Comparison of ENCODE assay signal across 23 cellular contexts in genomic region chr5:116747881-116748280, GRCh38.
DNase-seq lines count a peak whose midpoint lies in the region; ATAC-seq and TF ChIP-seq lines count a peak whose summit lies in the region.
"Had no signal": no experiment of that assay in that cellular context is flagged by ENCODE, and none has a peak within 500 bp of the region (broad histone marks: within the 10 kb centered on the region; RNA-seq: fewer than 3 reads in every experiment).

No MANE protein-coding gene starts in this region.

- H3K36me3 ChIP-seq in HEK293 (ENCODE audit: control insufficient read depth in 2 of 2, insufficient read depth in 1 of 2, low read length in 2 of 2) (no peaks in the 10 kb centered on the region), kidney epithelial cell (ENCODE audit: control insufficient read depth, insufficient read depth, low read length) (no peaks in the 10 kb centered on the region), sigmoid colon (no peaks in the 10 kb centered on the region), body of pancreas (replicated peaks in 1 of 2; ENCODE audit: insufficient read depth in 1 of 2, low read depth in 2 of 2) (no peaks in the 10 kb centered on the region)
- H3K36me3 ChIP-seq in effector memory CD4-positive, alpha-beta T cell (ENCODE audit: control insufficient read depth, insufficient read depth, low read length): no peaks in the 10 kb centered on the region
- H3K36me3 ChIP-seq: upper lobe of left lung had no signal

- H3K4me1 ChIP-seq in HEK293 (ENCODE audit: control insufficient read depth, insufficient read depth, low read length) (peaks cover 7% of the 10 kb centered on the region), sigmoid colon (peaks cover 0 to 25% (median 21%) of the 10 kb centered on the region in 4 donors), body of pancreas (no peaks in the 10 kb centered on the region)
- H3K4me1 ChIP-seq in effector memory CD4-positive, alpha-beta T cell (ENCODE audit: control insufficient read depth, insufficient read depth, low read length, poor library complexity, severe bottlenecking): no peaks in the 10 kb centered on the region
- H3K4me1 ChIP-seq: upper lobe of left lung had no signal

- no peaks in the 10 kb centered on the region for H3K9me3 ChIP-seq in HEK293 (ENCODE audit: control insufficient read depth, insufficient read depth, low read depth, low read length)
- no peaks in the 10 kb centered on the region for H3K9me3 ChIP-seq in sigmoid colon
- no peaks in the 10 kb centered on the region for H3K9me3 ChIP-seq in effector memory CD4-positive, alpha-beta T cell (ENCODE audit: control insufficient read depth, low read length)
- H3K9me3 ChIP-seq in body of pancreas: no peaks in the 10 kb centered on the region
- H3K9me3 ChIP-seq: upper lobe of left lung had no signal

- CTCF ChIA-PET in HEK293 (lab: Yijun Ruan, JAX): no interaction called here

- POLR2A ChIA-PET in HEK293 (lab: Yijun Ruan, JAX): no interaction called here

- H3K27me3 ChIP-seq in kidney epithelial cell (ENCODE audit: control insufficient read depth, insufficient read depth, low read length) (no peaks in the 10 kb centered on the region), sigmoid colon (no peaks in the 10 kb centered on the region), body of pancreas (no peaks in the 10 kb centered on the region)
- H3K27me3 ChIP-seq in effector memory CD4-positive, alpha-beta T cell (replicated peaks; ENCODE audit: control insufficient read depth, insufficient read depth, low read length, poor library complexity, severe bottlenecking): no peaks in the 10 kb centered on the region
- H3K27me3 ChIP-seq: upper lobe of left lung had no signal

- no peak for TF ChIP-seq POLR2A in sigmoid colon (IDR thresholded peaks at IDR 0.05)
- no peak for TF ChIP-seq POLR2A in body of pancreas (IDR thresholded peaks at IDR 0.05)

- H3K4me3 ChIP-seq in HEK293 (ENCODE audit: low read depth, low read length) (no peak overlapping the region), astrocyte of the spinal cord (ENCODE audit: low read depth, low read length) (no peak overlapping the region), kidney epithelial cell (ENCODE audit: low read depth, low read length) (no peak overlapping the region), sigmoid colon (no peak overlapping the region), body of pancreas (no peak overlapping the region)
- H3K4me3 ChIP-seq in effector memory CD4-positive, alpha-beta T cell (ENCODE audit: insufficient read depth, low read depth, low read length, poor library complexity, severe bottlenecking): no peak overlapping the region
- H3K4me3 ChIP-seq: GM12878, upper lobe of left lung had no signal

- ATAC-seq in body of pancreas: no peak
- ATAC-seq: activated CD4-positive, alpha-beta T cell treated with anti-CD3 and anti-CD28 coated beads for 36 hours; GM12878; left lobe of liver had no signal

- in situ Hi-C loops in astrocyte of the spinal cord (cut with HindIII; ENCODE audit: low sequenced_read_pairs): no loop called here

- TF ChIP-seq CTCF in HEK293 (tag by site-specific recombination; IDR thresholded peaks at IDR 0.05): no peak
- TF ChIP-seq CTCF in astrocyte of the spinal cord (IDR thresholded peaks at IDR 0.05; ENCODE audit: low read depth, low read length): no peak
- no peak for TF ChIP-seq CTCF in kidney epithelial cell (IDR thresholded peaks at IDR 0.05; ENCODE audit: insufficient read depth, low read length, poor library complexity, severe bottlenecking)
- no peak for TF ChIP-seq CTCF in sigmoid colon (IDR thresholded peaks at IDR 0.05)
- no peak for TF ChIP-seq CTCF in body of pancreas (IDR thresholded peaks at IDR 0.05)

- 87 to 93% methylated on average over 1 of the region's 1 CpG for WGBS in sigmoid colon, 2 donors
- 86 to 100% methylated on average over 1 of the region's 1 CpG for WGBS in body of pancreas, 2 donors

- intact Hi-C loops in sigmoid colon (cut with DNase I): no loop called here
- intact Hi-C loops in body of pancreas (cut with DNase I): no loop called here

- TF ChIP-seq EP300 in sigmoid colon (IDR thresholded peaks at IDR 0.05): no peak

- peak; percentile 9 for DNase-seq in astrocyte of the spinal cord (ENCODE audit: low read depth, low spot score)
- DNase-seq in kidney epithelial cell (ENCODE audit: low read depth): peak; percentile 35
- peak; percentile 66 for DNase-seq in sigmoid colon
- DNase-seq in effector memory CD4-positive, alpha-beta T cell: no peak
- no peak for DNase-seq in body of pancreas
- no peak for DNase-seq in activated CD8-positive, alpha-beta memory T cell treated with anti-CD3 and anti-CD28 coated beads, Interleukin-2, amount 50 U/mL, for 48 hours
- DNase-seq: activated CD4-positive, alpha-beta T cell treated with anti-CD3 and anti-CD28 coated beads for 36 hours; activated effector memory CD4-positive, alpha-beta T cell treated with Interleukin-2 at 50 U/mL for 16 hours; activated naive CD8-positive, alpha-beta T cell treated with anti-CD3 and anti-CD28 coated beads for 36 hours; C1 segment of cervical spinal cord; Calu3; HFFc6; Karpas-422; naive B cell; NCI-H1436 treated with DMSO at 0.1 percent for 48 hours; NCI-H2107; NCI-H510A; nucleus accumbens; upper lobe of left lung had no signal

- H3K27ac ChIP-seq in HEK293 (ENCODE audit: extremely low read depth, low read depth, low read length) (no peak overlapping the region), sigmoid colon (peak overlapping the region in 2 of 4 donors; percentile 51 to 69), body of pancreas (no peak overlapping the region)
- H3K27ac ChIP-seq in effector memory CD4-positive, alpha-beta T cell (ENCODE audit: insufficient read depth, low read length, poor library complexity, severe bottlenecking): no peak overlapping the region
- H3K27ac ChIP-seq: HL-60, upper lobe of left lung had no signal

TF ChIP-seq in HEK293, 187 proteins besides CTCF, POLR2A, EP300 and RAD21:
- TF ChIP-seq ZSCAN5A (tag by site-specific recombination; IDR thresholded peaks at IDR 0.05) (no peak), ZNF266 (tag by site-specific recombination; IDR thresholded peaks at IDR 0.05; ENCODE audit: low read depth) (no peak), ZNF398 (tag by site-specific recombination; IDR thresholded peaks at IDR 0.05) (peak; percentile 59), ZNF629 (tag by site-specific recombination; IDR thresholded peaks at IDR 0.05) (no peak), ZNF391 (tag by site-specific recombination; IDR thresholded peaks at IDR 0.05; ENCODE audit: borderline replicate concordance, low read depth) (no peak), ZNF133 (tag by site-specific recombination; IDR thresholded peaks at IDR 0.05) (no peak), ZBTB11 (tag by site-specific recombination; conservative IDR thresholded peaks at IDR 0.05; ENCODE audit: low read depth) (no peak), ZNF146 (tag by site-specific recombination; IDR thresholded peaks at IDR 0.05) (no peak)
TF ChIP-seq in HEK293: peak in this region for 1.

Comparison
In these comparisons a context has a peak if more than half of its experiments do, and no peak if none do; other contexts are left out.
1. DNase-seq: peak in astrocyte of the spinal cord (single experiment), kidney epithelial cell (single experiment) and sigmoid colon (single experiment); none in effector memory CD4-positive, alpha-beta T cell (0 of 3), body of pancreas (0 of 4) and activated CD8-positive, alpha-beta memory T cell treated with anti-CD3 and anti-CD28 coated beads, Interleukin-2, amount 50 U/mL, for 48 hours (single experiment).